ENCODE assay signal across 10 cellular contexts in the genomic region with DNA sequence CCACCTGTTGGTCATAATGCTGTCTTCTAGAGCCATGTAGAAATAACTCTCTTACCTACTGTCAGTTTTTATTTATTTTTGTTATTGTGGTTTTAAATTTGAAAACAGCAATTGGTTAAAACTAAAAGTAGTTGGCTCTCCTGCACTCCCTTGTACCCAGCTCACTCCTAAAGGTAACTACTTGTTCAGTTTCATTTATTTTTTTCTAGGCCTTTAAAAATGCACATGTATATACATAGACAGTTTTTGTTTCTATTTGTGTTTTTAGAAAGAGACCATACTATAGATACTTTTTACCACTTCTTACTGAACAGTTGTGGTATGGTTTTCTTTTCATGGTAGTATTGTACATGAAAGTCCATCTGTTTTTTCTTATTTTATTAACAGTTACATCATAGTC. TPM values are rescaled to one million over a fixed set of nuclear protein-coding genes. Genes with fewer than 3 reads are reported as not detected.
DNase-seq lines count a peak whose midpoint lies in the region; ATAC-seq and TF ChIP-seq lines count a peak whose summit lies in the region.
"Had no signal": no experiment of that assay in that cellular context is flagged by ENCODE, and none has a peak within 500 bp of the region (broad histone marks: within the 10 kb centered on the region; RNA-seq: fewer than 3 reads in every experiment).

No MANE protein-coding gene starts in this region.

- in situ Hi-C loops in mammary epithelial cell (cut with MboI; ENCODE audit: low sequenced_read_pairs in 2 of 2): no loop called here

- intact Hi-C loops in PC-3 (cut with micrococcal nuclease): loop anchor here (1.0 kb wide), 1 partner anchor 264 kb away; no protein-coding TSS in a partner anchor
- intact Hi-C loops in mammary epithelial cell (cut with micrococcal nuclease): no loop called here
- intact Hi-C loops in left colon (cut with DNase I, micrococcal nuclease): loop anchor here in 1 of 2 donors (10.0 kb wide), 1 partner anchor 116 kb away; a partner anchor contains a TSS

- H3K79me2 ChIP-seq in PC-3 (ENCODE audit: low read length) (peaks cover 32% of the 10 kb centered on the region), mammary epithelial cell (ENCODE audit: insufficient read depth, low read length) (peaks cover 82% of the 10 kb centered on the region)

- H3K36me3 ChIP-seq in PC-3 (ENCODE audit: low read depth, low read length): no peaks in the 10 kb centered on the region
- no peaks in the 10 kb centered on the region for H3K36me3 ChIP-seq in mammary epithelial cell (ENCODE audit: insufficient read depth, low read length)

- CTCF ChIA-PET in PC-3 (lab: Charles Lee) (no interaction called here), mammary epithelial cell (lab: Charles Lee; ENCODE audit: low non-redundant PET) (no interaction called here)

- H4K20me1 ChIP-seq in PC-3 (ENCODE audit: low read length) (no peaks in the 10 kb centered on the region), mammary epithelial cell (ENCODE audit: insufficient read depth, low read length) (no peaks in the 10 kb centered on the region)

- DNase-seq in PC-3 (no peak), mammary epithelial cell (no peak), NCI-H1694 (lab: John Stamatoyannopoulos, UW) (no peak), left colon (no peak)
- DNase-seq in activated effector memory CD4-positive, alpha-beta T cell treated with anti-CD3 and anti-CD28 coated beads, Interleukin-2, amount 50 U/mL, for 16 hours: no peak
- DNase-seq: retina had no signal

- peak; percentile 51 for ATAC-seq in GM18907 (IDR thresholded peaks at IDR 0.05; ENCODE audit: unreplicated experiment)
- peak; percentile 85 for ATAC-seq in GM21723 (IDR thresholded peaks at IDR 0.05; ENCODE audit: unreplicated experiment)
- ATAC-seq in HG03097 (IDR thresholded peaks at IDR 0.05; ENCODE audit: low FRiP score, unreplicated experiment): peak; percentile 43
- ATAC-seq in PC-3: no peak
- no peak for ATAC-seq in left colon

- H3K9ac ChIP-seq in PC-3 (ENCODE audit: low read length) (no peak overlapping the region), mammary epithelial cell (ENCODE audit: insufficient read depth, low read length) (no peak overlapping the region)
- H3K9ac ChIP-seq: BLaER1 had no signal

- POLR2A ChIA-PET in PC-3 (lab: Charles Lee; ENCODE audit: unreplicated experiment): no interaction called here

- BruUV-seq in PC-3 (replicated peaks; lab: Mats Ljungman, UMichigan) (no TSS peak), mammary epithelial cell (replicated peaks; lab: Mats Ljungman, UMichigan) (no TSS peak)

- H3K27me3 ChIP-seq in PC-3 (ENCODE audit: low read length) (no peaks in the 10 kb centered on the region), mammary epithelial cell (ENCODE audit: insufficient read depth, low read length) (no peaks in the 10 kb centered on the region)
- H3K27me3 ChIP-seq: BLaER1 had no signal

- H3K4me1 ChIP-seq in PC-3 (ENCODE audit: insufficient read depth, low read length) (peaks cover 11% of the 10 kb centered on the region), mammary epithelial cell (ENCODE audit: insufficient read depth, low read length) (no peaks in the 10 kb centered on the region)

- H3K4me2 ChIP-seq in PC-3 (ENCODE audit: low read length) (no peak overlapping the region), mammary epithelial cell (ENCODE audit: insufficient read depth, low read depth, low read length) (no peak overlapping the region)
- H3K4me2 ChIP-seq: BLaER1 had no signal

- no peaks in the 10 kb centered on the region for H3F3A ChIP-seq in PC-3 (ENCODE audit: low read length, unreplicated experiment)

- H3K9me3 ChIP-seq in PC-3 (ENCODE audit: low read length) (no peaks in the 10 kb centered on the region), mammary epithelial cell (replicated peaks; ENCODE audit: insufficient read depth, low read length) (no peaks in the 10 kb centered on the region)
- H3K9me3 ChIP-seq: BLaER1 had no signal

- no peak overlapping the region for H3K27ac ChIP-seq in PC-3 (ENCODE audit: low read length)
- no peak overlapping the region for H3K27ac ChIP-seq in mammary epithelial cell (ENCODE audit: insufficient read depth, low read depth, low read length)
- H3K27ac ChIP-seq: BLaER1 had no signal

- TF ChIP-seq CTCF in PC-3 (conservative IDR thresholded peaks at IDR 0.05; ENCODE audit: low read depth, low read length) (peak; percentile 31; the same call in 1 of the 2 replicates), mammary epithelial cell (conservative IDR thresholded peaks at IDR 0.05 in 1 of 2, IDR thresholded peaks at IDR 0.05 in 1 of 2; ENCODE audit: extremely low read depth in 1 of 2, insufficient read depth in 1 of 2, low read depth in 1 of 2, low read length in 2 of 2) (no peak)

- H3K9me2 ChIP-seq in PC-3 (replicated peaks; ENCODE audit: low read length): no peaks in the 10 kb centered on the region

- no peak overlapping the region for H3K4me3 ChIP-seq in PC-3 (ENCODE audit: low read length)
- no peak overlapping the region for H3K4me3 ChIP-seq in mammary epithelial cell (replicated peaks in 1 of 3; ENCODE audit: insufficient read depth in 1 of 3, low read depth in 2 of 3, low read length in 3 of 3)
- H3K4me3 ChIP-seq: BLaER1 had no signal

- dilution Hi-C loops in mammary epithelial cell (cut with HindIII; ENCODE audit: low sequenced_read_pairs): no loop called here

- H2AFZ ChIP-seq in PC-3 (ENCODE audit: low read length) (no peak overlapping the region), mammary epithelial cell (ENCODE audit: low read depth, low read length) (no peak overlapping the region)

RNA-seq across cellular contexts. Expression of a gene that starts 16.8 kb away (rescaled TPM):
- total RNA-seq in PC-3 (2014; rRNA removed) (13.3 and 14.8 TPM in 2 replicates), mammary epithelial cell (10 to 100 TPM; 30.0 to 43.2 TPM), left colon (10 to 100 TPM; 36.3 to 44.4 TPM)
- polyA plus RNA-seq in mammary epithelial cell: 28.4 TPM
- 45.7 TPM for polyA minus RNA-seq in mammary epithelial cell

Comparison
In these comparisons a context has a peak if more than half of its experiments do, and no peak if none do; other contexts are left out.
1. ATAC-seq: peak in GM18907 (single experiment), GM21723 (single experiment) and HG03097 (single experiment); none in PC-3 (single experiment) and left colon (single experiment).